Comparison of ENCODE assay signal across 15 cellular contexts in the genomic region with DNA sequence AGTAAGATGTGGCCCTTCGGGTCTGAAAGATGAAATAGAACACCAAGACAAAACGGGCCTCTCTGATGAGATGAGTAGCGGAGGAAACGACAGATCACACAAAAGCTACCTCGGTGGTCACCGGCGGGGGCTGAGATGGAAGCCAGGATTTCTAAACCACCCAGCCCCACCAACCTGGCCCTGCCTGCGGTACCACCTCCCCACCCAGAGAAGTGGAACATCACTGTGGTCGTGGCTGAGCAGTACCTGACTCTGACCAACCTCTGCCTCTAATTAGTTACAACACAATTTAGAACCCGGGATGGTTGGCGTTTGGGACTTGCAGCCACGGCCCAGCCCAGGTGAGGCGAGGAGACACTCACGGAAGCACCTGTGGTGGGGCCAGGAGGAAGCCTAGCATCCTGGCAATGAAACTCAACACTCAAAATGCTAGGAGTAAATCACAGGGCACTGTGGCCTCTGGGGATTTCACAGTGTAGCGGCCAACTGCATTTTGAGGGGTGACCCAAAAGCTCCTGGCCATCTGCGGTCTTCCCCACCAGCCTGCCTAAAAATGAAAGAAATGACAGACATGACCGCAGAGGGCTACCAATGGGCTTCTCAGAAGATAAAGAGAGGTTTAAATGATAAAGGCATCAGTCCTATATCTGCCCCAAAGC.
DNase-seq lines count a peak whose midpoint lies in the region; ATAC-seq and TF ChIP-seq lines count a peak whose summit lies in the region.
"Had no signal": no experiment of that assay in that cellular context is flagged by ENCODE, and none has a peak within 500 bp of the region (broad histone marks: within the 10 kb centered on the region; RNA-seq: fewer than 3 reads in every experiment).

No MANE protein-coding gene starts in this region.

- no peaks in the 10 kb centered on the region for H3K27me3 Mint-ChIP-seq in activated T-cell treated with anti-CD3 and anti-CD28 coated beads, Interleukin-2, amount 50 U/mL, for 72 hours (ENCODE audit: low read depth)
- no peaks in the 10 kb centered on the region for H3K27me3 Mint-ChIP-seq in activated T-helper 17 cell treated with anti-CD3 and anti-CD28 coated beads, Interleukin-2, amount 50 U/mL, for 72 hours
- no peaks in the 10 kb centered on the region for H3K27me3 Mint-ChIP-seq in stimulated activated memory B cell treated with anti-CD40 and anti-IgM and Interleukin-4, amounts not matched to agents 10 μg/mL and 1 μg/mL and 100 μg/mL, for 72 hours

- H3K27me3 ChIP-seq in right lobe of liver: no peaks in the 10 kb centered on the region

- no peak for ATAC-seq in activated T-cell treated with anti-CD3 and anti-CD28 coated beads, Interleukin-2, amount 50 U/mL, for 72 hours (replicated peaks in 1 of 2)
- ATAC-seq in activated T-helper 17 cell treated with anti-CD3 and anti-CD28 coated beads, Interleukin-2, amount 50 U/mL, for 72 hours (replicated peaks): no peak
- ATAC-seq in right lobe of liver (no peak), sciatic nerve (no peak)
- ATAC-seq in stimulated activated memory B cell treated with anti-CD40 and anti-IgM and Interleukin-4, amounts not matched to agents 10 μg/mL and 1 μg/mL and 100 μg/mL, for 72 hours: no peak
- ATAC-seq: SK-N-SH treated with all-trans-retinoic acid at 6 μM for 48 hours had no signal

- peak in 1 of 2 donors; percentile 38 for DNase-seq in activated T-cell treated with anti-CD3 and anti-CD28 coated beads, Interleukin-2, amount 50 U/mL, for 72 hours
- no peak for DNase-seq in activated T-cell treated with anti-CD3 and anti-CD28 coated beads, Interleukin-2, amount 50 U/mL, for 48 hours
- DNase-seq in right lobe of liver: no peak
- no peak for DNase-seq in sciatic nerve (ENCODE audit: low spot score)
- DNase-seq in SKM-1 treated with dmso at 0.1 percent for 144 hours (lab: John Stamatoyannopoulos, UW; ENCODE audit: unreplicated experiment): no peak
- no peak for DNase-seq in KBM-7
- DNase-seq: erythroblast; NCI-H1048; NCI-H774; stimulated activated CD4-positive, alpha-beta T cell treated with anti-CD3 and anti-CD28 coated beads, Interleukin-1b, Interleukin-23, amount 100 ng/mL, for 48 hours; stimulated activated naive CD4-positive, alpha-beta T cell treated with Interleukin-2 at 50 U/mL for 16 hours had no signal

- no peaks in the 10 kb centered on the region for H3K9me3 Mint-ChIP-seq in activated T-cell treated with anti-CD3 and anti-CD28 coated beads, Interleukin-2, amount 50 U/mL, for 72 hours
- no peaks in the 10 kb centered on the region for H3K9me3 Mint-ChIP-seq in activated T-helper 17 cell treated with anti-CD3 and anti-CD28 coated beads, Interleukin-2, amount 50 U/mL, for 72 hours
- H3K9me3 Mint-ChIP-seq in stimulated activated memory B cell treated with anti-CD40 and anti-IgM and Interleukin-4, amounts not matched to agents 10 μg/mL and 1 μg/mL and 100 μg/mL, for 72 hours: no peaks in the 10 kb centered on the region
- H3K9me3 Mint-ChIP-seq: neural crest cell had no signal

- TF ChIP-seq POLR2A in right lobe of liver (IDR thresholded peaks at IDR 0.05): no peak

- peaks cover 7% of the 10 kb centered on the region for H3K4me1 Mint-ChIP-seq in activated T-cell treated with anti-CD3 and anti-CD28 coated beads, Interleukin-2, amount 50 U/mL, for 72 hours (ENCODE audit: low read depth)
- H3K4me1 Mint-ChIP-seq in activated T-helper 17 cell treated with anti-CD3 and anti-CD28 coated beads, Interleukin-2, amount 50 U/mL, for 72 hours: peaks cover 62% of the 10 kb centered on the region
- no peaks in the 10 kb centered on the region for H3K4me1 Mint-ChIP-seq in stimulated activated memory B cell treated with anti-CD40 and anti-IgM and Interleukin-4, amounts not matched to agents 10 μg/mL and 1 μg/mL and 100 μg/mL, for 72 hours

- H3K9me3 ChIP-seq in right lobe of liver: no peaks in the 10 kb centered on the region

- TF ChIP-seq CTCF in right lobe of liver (IDR thresholded peaks at IDR 0.05): no peak

- H3K27ac Mint-ChIP-seq in activated T-cell treated with anti-CD3 and anti-CD28 coated beads, Interleukin-2, amount 50 U/mL, for 72 hours: peak overlapping the region; percentile 64
- peak overlapping the region; percentile 74 for H3K27ac Mint-ChIP-seq in activated T-helper 17 cell treated with anti-CD3 and anti-CD28 coated beads, Interleukin-2, amount 50 U/mL, for 72 hours
- no peak overlapping the region for H3K27ac Mint-ChIP-seq in stimulated activated memory B cell treated with anti-CD40 and anti-IgM and Interleukin-4, amounts not matched to agents 10 μg/mL and 1 μg/mL and 100 μg/mL, for 72 hours

- in situ Hi-C loops in KBM-7 (cut with MboI; ENCODE audit: low pct_unique_long_range_greater_than_20kb, low sequenced_read_pairs): no loop called here

- intact Hi-C loops in right lobe of liver (cut with DNase I): no loop called here
- intact Hi-C loops in sciatic nerve (cut with DNase I): no loop called here

- no peaks in the 10 kb centered on the region for H3K36me3 ChIP-seq in right lobe of liver

- H3K4me1 ChIP-seq in right lobe of liver: peaks cover 0 to 14% (median 2%) of the 10 kb centered on the region in 4 donors

- peak overlapping the region in 2 of 3 donors; percentile 67 to 69 for H3K27ac ChIP-seq in right lobe of liver

- H3K36me3 Mint-ChIP-seq in activated T-cell treated with anti-CD3 and anti-CD28 coated beads, Interleukin-2, amount 50 U/mL, for 72 hours (ENCODE audit: insufficient read depth in 2 of 2): peaks cover 0 to 5% of the 10 kb centered on the region in 2 donors
- H3K36me3 Mint-ChIP-seq in activated T-helper 17 cell treated with anti-CD3 and anti-CD28 coated beads, Interleukin-2, amount 50 U/mL, for 72 hours (ENCODE audit: low read depth): peaks cover 14% of the 10 kb centered on the region
- peaks cover 16% of the 10 kb centered on the region for H3K36me3 Mint-ChIP-seq in stimulated activated memory B cell treated with anti-CD40 and anti-IgM and Interleukin-4, amounts not matched to agents 10 μg/mL and 1 μg/mL and 100 μg/mL, for 72 hours

- no peak overlapping the region for H3K4me3 ChIP-seq in right lobe of liver

- WGBS in right lobe of liver (ENCODE audit: insufficient coverage, low coverage, low lambda C conversion rate, missing lambda C conversion rate): 89% methylated on average over 10 of the region's 17 CpGs

- H3K4me3 Mint-ChIP-seq in activated T-cell treated with anti-CD3 and anti-CD28 coated beads, Interleukin-2, amount 50 U/mL, for 72 hours: peak overlapping the region; percentile 57 to 64
- H3K4me3 Mint-ChIP-seq in activated T-helper 17 cell treated with anti-CD3 and anti-CD28 coated beads, Interleukin-2, amount 50 U/mL, for 72 hours: peak overlapping the region; percentile 8
- peak overlapping the region; percentile 36 for H3K4me3 Mint-ChIP-seq in stimulated activated memory B cell treated with anti-CD40 and anti-IgM and Interleukin-4, amounts not matched to agents 10 μg/mL and 1 μg/mL and 100 μg/mL, for 72 hours
- H3K4me3 Mint-ChIP-seq: neural crest cell had no signal

Comparison
In these comparisons a context has a peak if more than half of its experiments do, and no peak if none do; other contexts are left out.
1. H3K4me3 Mint-ChIP-seq: peak in every context shown above with its lines; median percentile 60 in activated T-cell treated with anti-CD3 and anti-CD28 coated beads, Interleukin-2, amount 50 U/mL, for 72 hours; 36 in stimulated activated memory B cell treated with anti-CD40 and anti-IgM and Interleukin-4, amounts not matched to agents 10 μg/mL and 1 μg/mL and 100 μg/mL, for 72 hours; 8 in activated T-helper 17 cell treated with anti-CD3 and anti-CD28 coated beads, Interleukin-2, amount 50 U/mL, for 72 hours.